31 cellular contexts compared by ENCODE assay signal in genomic region chr17:80465316-80465974, GRCh38. TPM values are rescaled to one million over a fixed set of nuclear protein-coding genes. Genes with fewer than 3 reads are reported as not detected.
"Had no signal": no experiment of that assay in that cellular context is flagged by ENCODE, and none has a peak within 500 bp of the region (broad histone marks: within the 10 kb centered on the region; RNA-seq: fewer than 3 reads in every experiment).

No MANE protein-coding gene starts in this region.

- H3K27ac Mint-ChIP-seq: dendritic cell treated with granulocyte-macrophage colony-stimulating factor and Interleukin-4, amounts not matched to agents 40 ng/mL and 50 ng/mL, for 4 days; memory B cell; naive B cell; natural killer cell treated with Interleukin-12 subunit alpha and Interleukin-12 subunit beta and Interleukin-15 and Interleukin-18, amount 100 ng/mL, for 72 hours; progenitor cell of endocrine pancreas; stimulated activated naive CD8-positive, alpha-beta T cell treated with anti-CD3 and anti-CD28 coated beads, Interleukin-15, amount 100 ng/mL, for 72 hours had no signal

- H3K36me3 Mint-ChIP-seq: memory B cell; naive B cell; natural killer cell treated with Interleukin-12 subunit alpha and Interleukin-12 subunit beta and Interleukin-15 and Interleukin-18, amount 100 ng/mL, for 72 hours had no signal

- ATAC-seq: foreskin keratinocyte; gastroesophageal sphincter; heart left ventricle; left lobe of liver; natural killer cell treated with Interleukin-12 subunit alpha and Interleukin-12 subunit beta and Interleukin-15 and Interleukin-18, amount 100 ng/mL, for 72 hours; right lobe of liver; stimulated activated naive CD8-positive, alpha-beta T cell treated with anti-CD3 and anti-CD28 coated beads, Interleukin-15, amount 100 ng/mL, for 72 hours; upper lobe of right lung had no signal

- H3K4me1 Mint-ChIP-seq: memory B cell; naive B cell; neural crest cell; stimulated activated naive CD8-positive, alpha-beta T cell treated with anti-CD3 and anti-CD28 coated beads, Interleukin-15, amount 100 ng/mL, for 72 hours had no signal

- H3K36me3 ChIP-seq: gastroesophageal sphincter, heart left ventricle, right lobe of liver, suprapubic skin, transverse colon, upper lobe of right lung, uterus had no signal

- H3K27ac ChIP-seq: esophagus muscularis mucosa, foreskin keratinocyte, gastroesophageal sphincter, heart left ventricle, hepatocyte, parathyroid adenoma, right lobe of liver, suprapubic skin, transverse colon, upper lobe of right lung, uterus had no signal

- DNase-seq: effector memory CD4-positive, alpha-beta T cell; foreskin keratinocyte; heart left ventricle; kidney; naive B cell; right lobe of liver; stimulated activated CD4-positive, alpha-beta T cell treated with anti-CD3 and anti-CD28 coated beads, Interleukin-12 subunit alpha, Interleukin-12 subunit beta, amount 100 ng/mL, for 4 hours; stimulated activated CD4-positive, alpha-beta T cell treated with anti-CD3 and anti-CD28 coated beads, Interleukin-1b, Interleukin-23, amount 100 ng/mL, for 48 hours; stimulated activated CD4-positive, alpha-beta T cell treated with anti-CD3 and anti-CD28 coated beads, Interleukin-4, amount 100 ng/mL, for 1 hour; stimulated activated CD8-positive, alpha-beta memory T cell treated with anti-CD3 and anti-CD28 coated beads, Interleukin-4, amount 100 ng/mL, for 48 hours; stimulated activated naive CD4-positive, alpha-beta T cell; stimulated activated naive CD8-positive, alpha-beta T cell treated with anti-CD3 and anti-CD28 coated beads, Interleukin-15, amount 100 ng/mL, for 72 hours; transverse colon; upper lobe of right lung; uterus had no signal

- H3K9me3 ChIP-seq: esophagus muscularis mucosa, gastroesophageal sphincter, heart left ventricle, right lobe of liver, suprapubic skin, transverse colon, upper lobe of right lung, uterus had no signal

- H3K9ac ChIP-seq: parathyroid adenoma had no signal

- H3K27me3 ChIP-seq: right lobe of liver had no signal

- H2AFZ ChIP-seq: hepatocyte, parathyroid adenoma had no signal

- H3K4me3 ChIP-seq: esophagus muscularis mucosa, gastroesophageal sphincter, heart left ventricle, hepatocyte, lung, right lobe of liver, smooth muscle cell, suprapubic skin, transverse colon, upper lobe of right lung, uterus had no signal

- H3K4me3 Mint-ChIP-seq: dendritic cell treated with granulocyte-macrophage colony-stimulating factor and Interleukin-4, amounts not matched to agents 40 ng/mL and 50 ng/mL, for 4 days; memory B cell; natural killer cell treated with Interleukin-12 subunit alpha and Interleukin-12 subunit beta and Interleukin-15 and Interleukin-18, amount 100 ng/mL, for 72 hours; neural crest cell; stimulated activated naive CD8-positive, alpha-beta T cell treated with anti-CD3 and anti-CD28 coated beads, Interleukin-15, amount 100 ng/mL, for 72 hours had no signal

- H3K9me3 Mint-ChIP-seq: dendritic cell treated with granulocyte-macrophage colony-stimulating factor and Interleukin-4, amounts not matched to agents 40 ng/mL and 50 ng/mL, for 4 days; memory B cell; naive B cell; natural killer cell treated with Interleukin-12 subunit alpha and Interleukin-12 subunit beta and Interleukin-15 and Interleukin-18, amount 100 ng/mL, for 72 hours; neural crest cell; stimulated activated naive CD8-positive, alpha-beta T cell treated with anti-CD3 and anti-CD28 coated beads, Interleukin-15, amount 100 ng/mL, for 72 hours had no signal

- H3K4me2 ChIP-seq: hepatocyte, smooth muscle cell had no signal

- H3K4me1 ChIP-seq: foreskin keratinocyte, parathyroid adenoma, right lobe of liver, suprapubic skin, upper lobe of right lung, uterus had no signal

RNA-seq across cellular contexts. Expression of gene NPTX1, which starts 11.0 kb away (rescaled TPM):
- total RNA-seq: endothelial cell of umbilical vein, epithelial cell of proximal tubule, progenitor cell of endocrine pancreas had no signal
- polyA plus RNA-seq: foreskin keratinocyte, liver had no signal
